In genomic region chr4:29970626-29971025, GRCh38 we compare ENCODE assay signal across 15 cellular contexts.
DNase-seq lines count a peak whose midpoint lies in the region; ATAC-seq and TF ChIP-seq lines count a peak whose summit lies in the region.
"Had no signal": no experiment of that assay in that cellular context is flagged by ENCODE, and none has a peak within 500 bp of the region (broad histone marks: within the 10 kb centered on the region; RNA-seq: fewer than 3 reads in every experiment).

No MANE protein-coding gene starts in this region.

- no peaks in the 10 kb centered on the region for H3K4me1 Mint-ChIP-seq in Caco-2 (ENCODE audit: low read depth, unreplicated experiment)
- H3K4me1 Mint-ChIP-seq: activated CD4-positive, alpha-beta T cell treated with anti-CD3 and anti-CD28 coated beads, Interleukin-2, amount 10 ng/mL, durations not matched to agents 7 days and 5 days; CD14-positive monocyte had no signal

- H3K4me3 Mint-ChIP-seq in Caco-2 (ENCODE audit: unreplicated experiment) = no peak overlapping the region
- H3K4me3 Mint-ChIP-seq: activated CD4-positive, alpha-beta T cell treated with anti-CD3 and anti-CD28 coated beads, Interleukin-2, amount 10 ng/mL, durations not matched to agents 7 days and 5 days; CD14-positive monocyte had no signal

- no peaks in the 10 kb centered on the region for H3K9me3 ChIP-seq in Caco-2
- H3K9me3 ChIP-seq in WERI-Rb-1 (ENCODE audit: severe bottlenecking) = no peaks in the 10 kb centered on the region
- H3K9me3 ChIP-seq in BE2C = no peaks in the 10 kb centered on the region
- H3K9me3 ChIP-seq: colonic mucosa had no signal

- CTCF ChIA-PET in Caco-2 (lab: Charles Lee) = interaction anchor here (0.6 kb wide), 1 partner anchor 419 kb away, joined by 3 read pairs; no protein-coding TSS in a partner anchor

- H3K27me3 ChIP-seq in Caco-2 (replicated peaks; ENCODE audit: control insufficient read depth, insufficient read depth, low read length) = no peaks in the 10 kb centered on the region
- H3K27me3 ChIP-seq in WERI-Rb-1 (ENCODE audit: insufficient read depth, low read depth, severe bottlenecking) = no peaks in the 10 kb centered on the region
- no peaks in the 10 kb centered on the region for H3K27me3 ChIP-seq in BE2C
- peaks cover 0 to 4% (median 0%) of the 10 kb centered on the region in 45 donors for H3K27me3 ChIP-seq in dorsolateral prefrontal cortex
- H3K27me3 ChIP-seq: colonic mucosa had no signal

- intact Hi-C loops in Caco-2 (cut with micrococcal nuclease; ENCODE audit: unreplicated experiment) = no loop called here
- intact Hi-C loops in dorsolateral prefrontal cortex (cut with DNase I) = no loop called here

- H3K27ac ChIP-seq in WERI-Rb-1 (no peak overlapping the region), dorsolateral prefrontal cortex (no peak overlapping the region)
- H3K27ac ChIP-seq: colonic mucosa had no signal

- DNase-seq in Caco-2 = peak in 1 of 2 experiments; percentile 9
- DNase-seq in Kasumi-1 (lab: John Stamatoyannopoulos, UW) = peak; percentile 44
- DNase-seq in WERI-Rb-1 = peak; percentile 35
- DNase-seq in iPS DF 4.7 (ENCODE audit: extremely low read depth, low spot score) = peak; percentile 30
- DNase-seq in T1000 (lab: John Stamatoyannopoulos, UW) = no peak
- DNase-seq in BE2C = no peak
- no peak for DNase-seq in dorsolateral prefrontal cortex
- DNase-seq: activated CD4-positive, alpha-beta T cell treated with anti-CD3 and anti-CD28 coated beads, Interleukin-2, amount 10 ng/mL, durations not matched to agents 7 days and 5 days; activated naive CD4-positive, alpha-beta T cell; colonic mucosa; NCI-H2107; right cardiac atrium; Right ventricle myocardium superior had no signal

- H3K27ac Mint-ChIP-seq in Caco-2 (ENCODE audit: unreplicated experiment) = no peak overlapping the region
- H3K27ac Mint-ChIP-seq: activated CD4-positive, alpha-beta T cell treated with anti-CD3 and anti-CD28 coated beads, Interleukin-2, amount 10 ng/mL, durations not matched to agents 7 days and 5 days; CD14-positive monocyte had no signal

- no peaks in the 10 kb centered on the region for H3K27me3 Mint-ChIP-seq in Caco-2 (ENCODE audit: insufficient read depth, unreplicated experiment)
- H3K27me3 Mint-ChIP-seq: activated CD4-positive, alpha-beta T cell treated with anti-CD3 and anti-CD28 coated beads, Interleukin-2, amount 10 ng/mL, durations not matched to agents 7 days and 5 days had no signal

- no peak for ATAC-seq in GM19395 (IDR thresholded peaks at IDR 0.05; ENCODE audit: unreplicated experiment)
- ATAC-seq: right cardiac atrium had no signal

- no peaks in the 10 kb centered on the region for H3K36me3 Mint-ChIP-seq in Caco-2 (ENCODE audit: insufficient read depth, unreplicated experiment)
- H3K36me3 Mint-ChIP-seq: CD14-positive monocyte had no signal

- H3K4me3 ChIP-seq in Caco-2 (ENCODE audit: low read depth, low read length) = no peak overlapping the region
- no peak overlapping the region for H3K4me3 ChIP-seq in WERI-Rb-1 (ENCODE audit: low read depth, low read length)
- H3K4me3 ChIP-seq in BE2C (ENCODE audit: low read depth, low read length) = no peak overlapping the region
- no peak overlapping the region for H3K4me3 ChIP-seq in dorsolateral prefrontal cortex
- H3K4me3 ChIP-seq: colonic mucosa had no signal

- no peaks in the 10 kb centered on the region for H3K4me1 ChIP-seq in Caco-2
- no peaks in the 10 kb centered on the region for H3K4me1 ChIP-seq in BE2C
- H3K4me1 ChIP-seq: colonic mucosa had no signal

- no peaks in the 10 kb centered on the region for H3K36me3 ChIP-seq in Caco-2 (ENCODE audit: control insufficient read depth, insufficient read depth, low read length)
- no peaks in the 10 kb centered on the region for H3K36me3 ChIP-seq in WERI-Rb-1
- H3K36me3 ChIP-seq in BE2C = no peaks in the 10 kb centered on the region
- H3K36me3 ChIP-seq: colonic mucosa had no signal

- no TSS peak for BruUV-seq in Caco-2 (replicated peaks; lab: Mats Ljungman, UMichigan)

- peak; percentile 20 to 52 for TF ChIP-seq CTCF in Caco-2 (IDR thresholded peaks at IDR 0.05; ENCODE audit: insufficient read depth in 1 of 2, low read depth in 1 of 2, low read length in 1 of 2, severe bottlenecking in 1 of 2, unreplicated experiment in 1 of 2)
- TF ChIP-seq CTCF in WERI-Rb-1 (IDR thresholded peaks at IDR 0.05; ENCODE audit: low read depth, low read length) = peak; percentile 63
- TF ChIP-seq CTCF in BE2C (IDR thresholded peaks at IDR 0.05; ENCODE audit: low read depth, low read length) = no peak
- peak in 7 of 56 donors; percentile 5 to 28 (median 17) for TF ChIP-seq CTCF in dorsolateral prefrontal cortex (IDR thresholded peaks at IDR 0.05 in 54 of 56, conservative IDR thresholded peaks at IDR 0.05 in 2 of 56; ENCODE audit: low read depth in 1 of 56, partially characterized antibody in 56 of 56)

- no peaks in the 10 kb centered on the region for H3K9me3 Mint-ChIP-seq in Caco-2 (ENCODE audit: unreplicated experiment)
- H3K9me3 Mint-ChIP-seq: CD14-positive monocyte had no signal

- POLR2A ChIA-PET in Caco-2 (lab: Charles Lee) = no interaction called here

Comparison
In these comparisons a context has a peak if more than half of its experiments do, and no peak if none do; other contexts are left out.
1. DNase-seq: peak in Kasumi-1 (2 of 2), WERI-Rb-1 (single experiment) and iPS DF 4.7 (single experiment); none in T1000 (single experiment), BE2C (single experiment) and dorsolateral prefrontal cortex (0 of 10).